Comparison of ENCODE assay signal across 10 cellular contexts in the genomic region with DNA sequence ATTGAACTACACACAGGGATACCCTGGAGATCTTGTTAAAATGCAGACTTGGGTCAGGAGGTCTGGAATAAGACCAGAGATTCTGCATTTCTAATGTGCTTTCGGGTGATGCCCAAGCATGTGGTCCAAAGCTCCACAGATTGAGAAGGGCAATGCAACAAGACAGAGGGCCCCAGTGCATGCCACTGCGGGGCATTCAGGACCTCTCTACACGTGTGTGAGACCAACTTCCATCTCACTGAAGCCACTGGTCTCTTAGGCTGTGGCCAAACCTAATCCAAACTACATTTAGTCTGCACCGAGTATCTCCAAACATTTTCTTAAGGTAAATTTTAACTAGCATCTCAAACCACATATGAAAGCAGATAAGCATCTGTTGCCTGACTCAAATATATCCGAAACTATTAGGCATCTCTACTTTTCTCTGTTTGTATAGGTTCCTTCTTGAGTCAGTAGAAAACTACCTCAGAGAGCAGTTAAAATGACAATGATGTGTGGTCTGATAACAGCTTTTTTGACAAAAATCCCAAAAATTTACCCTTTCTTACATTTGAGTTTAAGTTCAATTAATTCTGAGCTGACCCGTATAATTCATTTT.
A peak's percentile ranks its signal among the peaks of the same experiment; 100 is the strongest.
DNase-seq lines count a peak whose midpoint lies in the region; ATAC-seq and TF ChIP-seq lines count a peak whose summit lies in the region.
"Had no signal": no experiment of that assay in that cellular context is flagged by ENCODE, and none has a peak within 500 bp of the region (broad histone marks: within the 10 kb centered on the region; RNA-seq: fewer than 3 reads in every experiment).

No MANE protein-coding gene starts in this region.

- DNase-seq in GM12865 (ENCODE audit: low read depth) (peak; percentile 77), vagina (ENCODE audit: extremely low spot score in 2 of 2) (no peak), mucosa of descending colon (no peak), NCI-H510A treated with DMSO at 0.1 percent for 48 hours (lab: John Stamatoyannopoulos, UW) (no peak), mesothelial cell of epicardium (ENCODE audit: low spot score in 2 of 2, unreplicated experiment in 2 of 2) (no peak)
- no peak for DNase-seq in activated T-cell treated with anti-CD3 and anti-CD28 coated beads, Interleukin-2, amount 50 U/mL, for 72 hours
- DNase-seq: activated CD4-positive, alpha-beta T cell treated with anti-CD3 and anti-CD28 coated beads, Interleukin-2, amount 50 U/mL, for 1 hour; mesenchymal stem cell had no signal

- H3K27me3 Mint-ChIP-seq in activated T-cell treated with anti-CD3 and anti-CD28 coated beads, Interleukin-2, amount 50 U/mL, for 72 hours (ENCODE audit: low read depth), result no peaks in the 10 kb centered on the region
- no peaks in the 10 kb centered on the region for H3K27me3 Mint-ChIP-seq in mesothelial cell of epicardium (ENCODE audit: low read depth)

- no peaks in the 10 kb centered on the region for H3K27me3 ChIP-seq in vagina

- peaks cover 11% of the 10 kb centered on the region for H3K4me1 ChIP-seq in vagina
- no peaks in the 10 kb centered on the region for H3K4me1 ChIP-seq in mucosa of descending colon (ENCODE audit: low read depth)

- peak overlapping the region; percentile 96 for H3K27ac Mint-ChIP-seq in activated T-cell treated with anti-CD3 and anti-CD28 coated beads, Interleukin-2, amount 50 U/mL, for 72 hours
- H3K27ac Mint-ChIP-seq in mesothelial cell of epicardium, result no peak overlapping the region

- no peak for TF ChIP-seq POLR2A in vagina (IDR thresholded peaks at IDR 0.05)

- TF ChIP-seq CTCF in GM12865 (IDR thresholded peaks at IDR 0.05; ENCODE audit: insufficient read depth, low read depth, low read length, missing control alignments) (no peak), vagina (IDR thresholded peaks at IDR 0.05) (no peak), mucosa of descending colon (IDR thresholded peaks at IDR 0.05) (no peak), mesothelial cell of epicardium (IDR thresholded peaks at IDR 0.05; ENCODE audit: unreplicated experiment) (no peak)

- peak overlapping the region; percentile 94 to 95 for H3K4me3 Mint-ChIP-seq in activated T-cell treated with anti-CD3 and anti-CD28 coated beads, Interleukin-2, amount 50 U/mL, for 72 hours
- H3K4me3 Mint-ChIP-seq in mesothelial cell of epicardium, result no peak overlapping the region

- intact Hi-C loops in vagina (cut with DNase I), result no loop called here
- intact Hi-C loops in mucosa of descending colon (cut with DNase I, micrococcal nuclease), result no loop called here

- H3K27ac ChIP-seq in vagina, result no peak overlapping the region

- ATAC-seq in GM19452 (IDR thresholded peaks at IDR 0.05; ENCODE audit: unreplicated experiment) (peak; percentile 42), HG03108 (IDR thresholded peaks at IDR 0.05; ENCODE audit: unreplicated experiment) (peak; percentile 32), mucosa of descending colon (no peak)
- peak; percentile 53 to 60 for ATAC-seq in activated T-cell treated with anti-CD3 and anti-CD28 coated beads, Interleukin-2, amount 50 U/mL, for 72 hours (replicated peaks in 1 of 2)

- H3K36me3 Mint-ChIP-seq in activated T-cell treated with anti-CD3 and anti-CD28 coated beads, Interleukin-2, amount 50 U/mL, for 72 hours (ENCODE audit: insufficient read depth in 2 of 2), result peaks cover 17 to 40% of the 10 kb centered on the region in 2 donors
- H3K36me3 Mint-ChIP-seq in mesothelial cell of epicardium, result no peaks in the 10 kb centered on the region

- H3K4me1 Mint-ChIP-seq in activated T-cell treated with anti-CD3 and anti-CD28 coated beads, Interleukin-2, amount 50 U/mL, for 72 hours (ENCODE audit: low read depth), result peaks cover 93% of the 10 kb centered on the region
- H3K4me1 Mint-ChIP-seq in mesothelial cell of epicardium, result peaks cover 1% of the 10 kb centered on the region

- no peaks in the 10 kb centered on the region for H3K36me3 ChIP-seq in vagina
- H3K36me3 ChIP-seq in mucosa of descending colon (ENCODE audit: low read depth), result no peaks in the 10 kb centered on the region

- H3K4me3 ChIP-seq in GM12865 (ENCODE audit: low read depth, low read length) (peak overlapping the region; percentile 86), vagina (no peak overlapping the region), mucosa of descending colon (no peak overlapping the region)

- H3K9me3 ChIP-seq in vagina (no peaks in the 10 kb centered on the region), mucosa of descending colon (no peaks in the 10 kb centered on the region)

- peaks cover 3 to 4% of the 10 kb centered on the region in 2 donors for H3K9me3 Mint-ChIP-seq in activated T-cell treated with anti-CD3 and anti-CD28 coated beads, Interleukin-2, amount 50 U/mL, for 72 hours
- H3K9me3 Mint-ChIP-seq in mesothelial cell of epicardium, result peaks cover 7% of the 10 kb centered on the region
